In genomic region chr11:19677380-19678080, GRCh38 we compare ENCODE assay signal across 17 cellular contexts. TPM values are rescaled to one million over a fixed set of nuclear protein-coding genes. Genes with fewer than 3 reads are reported as not detected.
DNase-seq lines count a peak whose midpoint lies in the region; ATAC-seq and TF ChIP-seq lines count a peak whose summit lies in the region.
"Had no signal": no experiment of that assay in that cellular context is flagged by ENCODE, and none has a peak within 500 bp of the region (broad histone marks: within the 10 kb centered on the region; RNA-seq: fewer than 3 reads in every experiment).

No MANE protein-coding gene starts in this region.

- H3K9ac ChIP-seq in skeletal muscle tissue (ENCODE audit: low read depth in 1 of 3, low read length in 3 of 3): no peak overlapping the region

- no peak for TF ChIP-seq POLR2A in testis (IDR thresholded peaks at IDR 0.05)

- no peak overlapping the region for H3K27ac Mint-ChIP-seq in T-helper 17 cell
- H3K27ac Mint-ChIP-seq: CD4-positive, CD25-positive, alpha-beta regulatory T cell had no signal

- H3K27ac ChIP-seq in skeletal muscle tissue (ENCODE audit: low read depth, low read length) (peak overlapping the region; percentile 78), testis (no peak overlapping the region)

- no peak overlapping the region for H3K4me3 Mint-ChIP-seq in T-helper 17 cell
- H3K4me3 Mint-ChIP-seq: CD4-positive, CD25-positive, alpha-beta regulatory T cell had no signal

- TF ChIP-seq CTCF in fibroblast of the aortic adventitia (IDR thresholded peaks at IDR 0.05; ENCODE audit: insufficient read depth, low read length): no peak
- TF ChIP-seq CTCF in testis (IDR thresholded peaks at IDR 0.05): no peak

- H3K4me1 Mint-ChIP-seq in T-helper 17 cell: peaks cover 6% of the 10 kb centered on the region
- H3K4me1 Mint-ChIP-seq: CD4-positive, CD25-positive, alpha-beta regulatory T cell had no signal

- H3K27me3 Mint-ChIP-seq in T-helper 17 cell: peaks cover 60% of the 10 kb centered on the region

- H3K36me3 ChIP-seq in skeletal muscle tissue (ENCODE audit: control insufficient read depth in 3 of 3, insufficient read depth in 3 of 3, low read length in 3 of 3) (no peaks in the 10 kb centered on the region), testis (ENCODE audit: low read depth, missing control alignments) (no peaks in the 10 kb centered on the region)

- no peaks in the 10 kb centered on the region for H3K36me3 Mint-ChIP-seq in T-helper 17 cell (ENCODE audit: low read depth)
- H3K36me3 Mint-ChIP-seq: CD4-positive, CD25-positive, alpha-beta regulatory T cell had no signal

- intact Hi-C loops in testis (cut with DNase I; ENCODE audit: low total_unique reads): no loop called here

- H3K9me3 ChIP-seq in skeletal muscle tissue (ENCODE audit: control insufficient read depth in 3 of 3, low read length in 3 of 3) (no peaks in the 10 kb centered on the region), testis (no peaks in the 10 kb centered on the region), T-helper 17 cell (ENCODE audit: control insufficient read depth, low read length, poor library complexity, severe bottlenecking) (no peaks in the 10 kb centered on the region)

- peaks cover 40 to 46% (median 44%) of the 10 kb centered on the region in 3 donors for H3K4me1 ChIP-seq in skeletal muscle tissue (ENCODE audit: control insufficient read depth in 3 of 3, insufficient read depth in 3 of 3, low read length in 3 of 3)
- peaks cover 8% of the 10 kb centered on the region for H3K4me1 ChIP-seq in testis

- 81 to 87% methylated on average over 8 of the region's 8 CpGs for whole genome bisulfite sequencing in testis, 2 donors

- no peak overlapping the region for H3K4me3 ChIP-seq in fibroblast of the aortic adventitia (ENCODE audit: low read depth, low read length)
- H3K4me3 ChIP-seq in skeletal muscle tissue (ENCODE audit: low read length in 3 of 3): no peak overlapping the region
- no peak overlapping the region for H3K4me3 ChIP-seq in testis

- peak; percentile 38 for DNase-seq in EH (ENCODE audit: low read depth)
- peak; percentile 82 for DNase-seq in NCI-H446 treated with DMSO at 0.1 percent for 48 hours (lab: John Stamatoyannopoulos, UW)
- peak; percentile 65 for DNase-seq in fibroblast of the aortic adventitia (ENCODE audit: low read depth)
- no peak for DNase-seq in UCSD-AML1 (lab: John Stamatoyannopoulos, UW; ENCODE audit: unreplicated experiment)
- no peak for DNase-seq in testis
- no peak for DNase-seq in T-helper 17 cell
- DNase-seq: activated CD4-positive, alpha-beta T cell treated with anti-CD3 and anti-CD28 coated beads for 48 hours; activated effector memory CD4-positive, alpha-beta T cell treated with anti-CD3 and anti-CD28 coated beads, Interleukin-2, amount 50 U/mL, for 16 hours; CD4-positive, CD25-positive, alpha-beta regulatory T cell; central memory CD4-positive, alpha-beta T cell; DMS153; effector CD8-positive, alpha-beta T cell; NCI-H2227 treated with DMSO at 0.1 percent for 48 hours; stimulated activated CD4-positive, alpha-beta T cell treated with anti-CD3 and anti-CD28 coated beads, Interleukin-12 subunit alpha, Interleukin-12 subunit beta, amount 100 ng/mL, for 4 hours had no signal

- ATAC-seq in GM21576 (IDR thresholded peaks at IDR 0.05; ENCODE audit: unreplicated experiment) (no peak), T-helper 17 cell (no peak)
- ATAC-seq: left lobe of liver had no signal

- H3K27me3 ChIP-seq in skeletal muscle tissue (ENCODE audit: control insufficient read depth in 3 of 3, insufficient read depth in 3 of 3, low read length in 3 of 3): no peaks in the 10 kb centered on the region
- H3K27me3 ChIP-seq in testis: no peaks in the 10 kb centered on the region

RNA-seq across cellular contexts. Expression of gene NAV2, which starts 35.1 kb away (rescaled TPM):
- total RNA-seq in fibroblast of the aortic adventitia (ENCODE audit: low replicate concordance) (6.5 and 44.6 TPM in 2 replicates), skeletal muscle tissue (43.3 TPM), testis (1 to 10 TPM; 3.4 to 6.0 TPM), T-helper 17 cell (1 to 10 TPM in 1 of 2 donors, under 1 TPM in 1; 0.96 to 1.3 TPM)
- 3.9 TPM for polyA plus RNA-seq in testis (ENCODE audit: insufficient read depth, low read depth, low replicate concordance)

Comparison
In these comparisons a context has a peak if more than half of its experiments do, and no peak if none do; other contexts are left out.
1. DNase-seq: peak in EH (single experiment), NCI-H446 treated with DMSO at 0.1 percent for 48 hours (single experiment) and fibroblast of the aortic adventitia (single experiment); none in UCSD-AML1 (single experiment), testis (single experiment) and T-helper 17 cell (0 of 3).